Comparison of ENCODE assay signal across 8 cellular contexts in genomic region chr17:49788443-49789277, GRCh38.
DNase-seq lines count a peak whose midpoint lies in the region; ATAC-seq and TF ChIP-seq lines count a peak whose summit lies in the region.

TSS of gene KAT7 (plus strand) at chr17:49788681. CDS start at chr17:49788835, 154 bp downstream.

- TF ChIP-seq CTCF in AG09319 (IDR thresholded peaks at IDR 0.05; ENCODE audit: low read depth, low read length) = no peak

- DNase-seq in AG09319 (ENCODE audit: extremely low read depth, low read depth) (peak; percentile 98), NCI-H446 treated with DMSO at 0.1 percent for 48 hours (lab: John Stamatoyannopoulos, UW) (peak; percentile 98), cerebellar cortex (ENCODE audit: low spot score) (peak; percentile 100), iris pigment epithelial cell (ENCODE audit: low read depth) (peak; percentile 99)
- peak; percentile 95 to 96 for DNase-seq in stimulated activated CD4-positive, alpha-beta T cell treated with anti-CD3 and anti-CD28 coated beads, Interleukin-12 subunit alpha, Interleukin-12 subunit beta, amount 100 ng/mL, for 24 hours (ENCODE audit: low read depth in 2 of 2)

- peak; percentile 82 for ATAC-seq in GM19035 (IDR thresholded peaks at IDR 0.05; ENCODE audit: unreplicated experiment)
- peak; percentile 90 for ATAC-seq in HG03354 (IDR thresholded peaks at IDR 0.05; ENCODE audit: poor library complexity, severe bottlenecking, unreplicated experiment)
- peak; percentile 89 to 91 for ATAC-seq in activated CD4-positive, CD25-positive, alpha-beta regulatory T cell treated with anti-CD3 and anti-CD28 coated beads, Interleukin-2, amount 50 U/mL, for 24 hours

Comparison
In these comparisons a context has a peak if more than half of its experiments do, and no peak if none do; other contexts are left out.
1. Peak in every context shown above with its lines: DNase-seq and ATAC-seq.